In genomic region chr13:98484289-98485219, GRCh38 we compare ENCODE assay signal across 8 cellular contexts.
A peak's percentile ranks its signal among the peaks of the same experiment; 100 is the strongest.
DNase-seq lines count a peak whose midpoint lies in the region; ATAC-seq and TF ChIP-seq lines count a peak whose summit lies in the region.

No MANE protein-coding gene starts in this region.

- no peaks in the 10 kb centered on the region for H3K27me3 ChIP-seq in CD4-positive, alpha-beta T cell (ENCODE audit: control insufficient read depth, insufficient read depth, low read length)
- H3K27me3 ChIP-seq in H7 (ENCODE audit: control insufficient read depth, insufficient read depth, low read length) (no peaks in the 10 kb centered on the region), mesendoderm (ENCODE audit: insufficient read depth, low read length, poor library complexity) (no peaks in the 10 kb centered on the region)

- peak overlapping the region; percentile 25 for H3K4me2 ChIP-seq in mesendoderm (ENCODE audit: low read length)

- peak overlapping the region; percentile 52 for H3K56ac ChIP-seq in mesendoderm (ENCODE audit: low read length)

- H3K4me3 Mint-ChIP-seq in CD4-positive, alpha-beta T cell = peak overlapping the region; percentile 69
- peak overlapping the region; percentile 66 to 78 for H3K4me3 Mint-ChIP-seq in effector memory CD8-positive, alpha-beta T cell

- peak overlapping the region; percentile 29 for H3K27ac ChIP-seq in CD4-positive, alpha-beta T cell (ENCODE audit: low read depth, low read length)
- H3K27ac ChIP-seq in mesendoderm (ENCODE audit: low read depth, low read length) = peak overlapping the region; percentile 49

- H3K36me3 Mint-ChIP-seq in CD4-positive, alpha-beta T cell (ENCODE audit: low read depth) = peaks cover 28% of the 10 kb centered on the region
- peaks cover 20% of the 10 kb centered on the region for H3K36me3 Mint-ChIP-seq in effector memory CD8-positive, alpha-beta T cell (ENCODE audit: insufficient read depth)

- no peak overlapping the region for H4K5ac ChIP-seq in mesendoderm (ENCODE audit: low read length)

- peak overlapping the region; percentile 53 for H3K9ac ChIP-seq in mesendoderm (ENCODE audit: low read length)

- peaks cover 37% of the 10 kb centered on the region for H3K79me1 ChIP-seq in mesendoderm (ENCODE audit: low read length)

- no peak for TF ChIP-seq CTCF in CD4-positive, alpha-beta T cell (IDR thresholded peaks at IDR 0.05)

- no peak overlapping the region for H2AK5ac ChIP-seq in mesendoderm (ENCODE audit: low read length)

- peak overlapping the region; percentile 89 for H3K27ac Mint-ChIP-seq in CD4-positive, alpha-beta T cell
- peak overlapping the region; percentile 92 to 94 for H3K27ac Mint-ChIP-seq in effector memory CD8-positive, alpha-beta T cell

- H3K9me3 Mint-ChIP-seq in CD4-positive, alpha-beta T cell = no peaks in the 10 kb centered on the region
- H3K9me3 Mint-ChIP-seq in effector memory CD8-positive, alpha-beta T cell = no peaks in the 10 kb centered on the region

- intact Hi-C loops in CD4-positive, alpha-beta T cell (cut with DNase I, micrococcal nuclease) = no loop called here

- no peaks in the 10 kb centered on the region for H3K36me3 ChIP-seq in H7 (replicated peaks; ENCODE audit: control insufficient read depth, insufficient read depth, low read length)
- no peaks in the 10 kb centered on the region for H3K36me3 ChIP-seq in mesendoderm (ENCODE audit: control insufficient read depth, insufficient read depth, low read length)

- H2BK15ac ChIP-seq in mesendoderm (replicated peaks; ENCODE audit: low read depth) = no peak overlapping the region

- H3K18ac ChIP-seq in mesendoderm (ENCODE audit: low read length) = no peak overlapping the region

- DNase-seq in CD4-positive, alpha-beta T cell = peak; percentile 33 to 73 (median 54)
- DNase-seq in H7 (peak; percentile 80), NCI-H345 treated with DMSO at 0.1 percent for 48 hours (lab: John Stamatoyannopoulos, UW; ENCODE audit: unreplicated experiment) (peak; percentile 73), mesendoderm (peak; percentile 95), globus pallidus (ENCODE audit: low spot score) (no peak)
- peak; percentile 67 to 75 for DNase-seq in activated CD4-positive, alpha-beta T cell treated with anti-CD3 and anti-CD28 coated beads, Interleukin-2, amount 50 U/mL, for 48 hours
- peak; percentile 24 to 75 (median 63) for DNase-seq in effector memory CD8-positive, alpha-beta T cell
- peak; percentile 64 to 72 for DNase-seq in stimulated activated CD8-positive, alpha-beta memory T cell treated with anti-CD3 and anti-CD28 coated beads, Interleukin-15, amount 100 ng/mL, for 48 hours (ENCODE audit: low read depth in 2 of 2)

- no peak overlapping the region for H2BK120ac ChIP-seq in mesendoderm (ENCODE audit: low read depth, low read length)

- no peaks in the 10 kb centered on the region for H3K27me3 Mint-ChIP-seq in CD4-positive, alpha-beta T cell
- no peaks in the 10 kb centered on the region for H3K27me3 Mint-ChIP-seq in effector memory CD8-positive, alpha-beta T cell

- H3K4ac ChIP-seq in mesendoderm (ENCODE audit: low read depth, low read length) = no peak overlapping the region

- CTCF ChIA-PET in CD4-positive, alpha-beta T cell (lab: Charles Lee) = interaction anchor here (0.5 to 2.2 kb wide), 11 partner anchors 18 to 1377 kb away, joined by 3 to 15 read pairs (median 4); no protein-coding TSS in a partner anchor

- no peak overlapping the region for H3K4me3 ChIP-seq in H7 (ENCODE audit: insufficient read depth, low read depth, low read length)
- H3K4me3 ChIP-seq in mesendoderm (ENCODE audit: low read length) = no peak overlapping the region

- POLR2A ChIA-PET in CD4-positive, alpha-beta T cell (lab: Charles Lee) = interaction anchor here (0.6 to 2.1 kb wide), 6 partner anchors 8 to 93 kb away, joined by 3 to 11 read pairs (median 4); partner anchors contain the start of gene STK24

- peak; percentile 80 for ATAC-seq in CD4-positive, alpha-beta T cell (ENCODE audit: poor library complexity)
- ATAC-seq in effector memory CD8-positive, alpha-beta T cell (replicated peaks) = peak; percentile 81

- no peak overlapping the region for H4K8ac ChIP-seq in mesendoderm (ENCODE audit: low read depth, low read length)

- peaks cover 81% of the 10 kb centered on the region for H3K4me1 Mint-ChIP-seq in CD4-positive, alpha-beta T cell (ENCODE audit: low read depth)
- peaks cover 63 to 69% of the 10 kb centered on the region in 2 donors for H3K4me1 Mint-ChIP-seq in effector memory CD8-positive, alpha-beta T cell (ENCODE audit: low read depth in 2 of 2)

- H3K4me1 ChIP-seq in mesendoderm (ENCODE audit: control insufficient read depth, low read depth, low read length) = peaks cover 14% of the 10 kb centered on the region

- no peak overlapping the region for H3K23ac ChIP-seq in mesendoderm (ENCODE audit: low read length)

- H3K79me2 ChIP-seq in mesendoderm (ENCODE audit: control insufficient read depth, insufficient read depth, low read length) = peaks cover 62% of the 10 kb centered on the region

- peak overlapping the region; percentile 11 for H2BK5ac ChIP-seq in mesendoderm (ENCODE audit: low read length)

- no CpG with 5 or more reads among the region's 21 CpGs for WGBS in mesendoderm (ENCODE audit: extremely low coverage, insufficient coverage, low lambda C conversion rate)

- no peaks in the 10 kb centered on the region for H3K9me3 ChIP-seq in CD4-positive, alpha-beta T cell (ENCODE audit: control insufficient read depth, low read length)
